22 cellular contexts compared by ENCODE assay signal in genomic region chr9:70902171-70902570, GRCh38.
DNase-seq lines count a peak whose midpoint lies in the region; ATAC-seq, FAIRE-seq and TF ChIP-seq lines count a peak whose summit lies in the region.
"Had no signal": no experiment of that assay in that cellular context is flagged by ENCODE, and none has a peak within 500 bp of the region (broad histone marks: within the 10 kb centered on the region; RNA-seq: fewer than 3 reads in every experiment).

No MANE protein-coding gene starts in this region.

- no peak overlapping the region for H2AK9ac ChIP-seq in IMR-90 (replicated peaks; ENCODE audit: low read depth, low read length, poor library complexity)

- H3K18ac ChIP-seq in IMR-90 (ENCODE audit: low read depth, low read length), result no peak overlapping the region

- DNase-seq in ACHN (peak; percentile 2), IMR-90 (peak; percentile 18), bronchial epithelial cell (ENCODE audit: low read depth) (peak; percentile 90), kidney tubule cell (ENCODE audit: low spot score) (peak; percentile 54), testis (no peak), cortex of kidney (lab: John Stamatoyannopoulos, UW) (no peak)
- DNase-seq: activated CD4-positive, alpha-beta T cell treated with anti-CD3 and anti-CD28 coated beads for 48 hours; activated naive CD8-positive, alpha-beta T cell treated with anti-CD3 and anti-CD28 coated beads, Interleukin-2, amount 50 U/mL, for 24 hours; effector memory CD8-positive, alpha-beta T cell; KG1; kidney; MV-4-11; naive thymus-derived CD4-positive, alpha-beta T cell; NCI-H187 treated with DMSO at 0.1 percent for 48 hours; stimulated activated CD4-positive, alpha-beta T cell treated with anti-CD3 and anti-CD28 coated beads, Interleukin-2, amount 100 ng/mL, for 48 hours; stimulated activated naive CD8-positive, alpha-beta T cell treated with anti-CD3 and anti-CD28 coated beads, Interleukin-15, amount 100 ng/mL, for 72 hours; upper lobe of right lung had no signal

- no peak overlapping the region for H3K4ac ChIP-seq in IMR-90 (ENCODE audit: low read depth, low read length)

- no peak overlapping the region for H3K23ac ChIP-seq in IMR-90 (ENCODE audit: low read depth, low read length)

- H3K9ac ChIP-seq in IMR-90 (ENCODE audit: low read depth, low read length), result no peak overlapping the region

- H3K27me3 ChIP-seq in IMR-90 (ENCODE audit: control insufficient read depth, insufficient read depth, low read length), result peaks cover 21% of the 10 kb centered on the region; the same call in 1 of the 2 replicates
- H3K27me3 ChIP-seq in bronchial epithelial cell (ENCODE audit: control insufficient read depth, insufficient read depth, low read length), result no peaks in the 10 kb centered on the region
- H3K27me3 ChIP-seq in testis, result no peaks in the 10 kb centered on the region
- H3K27me3 ChIP-seq: upper lobe of right lung had no signal

- H4K5ac ChIP-seq in IMR-90 (ENCODE audit: low read depth, low read length), result no peak overlapping the region

- H4K8ac ChIP-seq in IMR-90 (ENCODE audit: low read depth in 2 of 2, low read length in 2 of 2), result no peak overlapping the region

- H2BK20ac ChIP-seq in IMR-90 (ENCODE audit: low read depth, low read length), result no peak overlapping the region

- H2BK5ac ChIP-seq in IMR-90 (ENCODE audit: low read depth, low read length, poor library complexity, severe bottlenecking), result no peak overlapping the region

- H3K9me3 ChIP-seq in IMR-90 (ENCODE audit: control insufficient read depth, insufficient read depth, low read length) (no peaks in the 10 kb centered on the region), testis (no peaks in the 10 kb centered on the region)
- H3K9me3 ChIP-seq: upper lobe of right lung had no signal

- H4K20me1 ChIP-seq in IMR-90 (ENCODE audit: insufficient read depth, low read length), result no peaks in the 10 kb centered on the region

- WGBS in IMR-90 (ENCODE audit: extremely low coverage in 2 of 2, insufficient read length in 1 of 2), 2 experiments, result no CpG with 5 or more reads among the region's 1 CpG
- 39 to 56% methylated on average over 1 of the region's 1 CpG for WGBS in testis, 2 donors

- TF ChIP-seq CTCF in IMR-90 (conservative IDR thresholded peaks at IDR 0.05; ENCODE audit: low read depth, low read length) (no peak), bronchial epithelial cell (IDR thresholded peaks at IDR 0.05; ENCODE audit: insufficient read depth, low read length, severe bottlenecking) (no peak), testis (IDR thresholded peaks at IDR 0.05) (no peak)

- no peak overlapping the region for H2AK5ac ChIP-seq in IMR-90 (ENCODE audit: low read depth, low read length)

- no peak overlapping the region for H3K14ac ChIP-seq in IMR-90 (replicated peaks; ENCODE audit: low read depth, low read length)

- H3K79me1 ChIP-seq in IMR-90 (ENCODE audit: low read depth in 1 of 2, low read length in 2 of 2), result no peaks in the 10 kb centered on the region

- H2AFZ ChIP-seq in IMR-90 (replicated peaks; ENCODE audit: low read length, poor library complexity), result no peak overlapping the region

- CTCF ChIA-PET in IMR-90 (lab: Yijun Ruan, JAX), result no interaction called here

- no peak overlapping the region for H3K56ac ChIP-seq in IMR-90 (ENCODE audit: extremely low read depth, insufficient read depth, low read length)

- no peak overlapping the region for H2BK15ac ChIP-seq in IMR-90 (ENCODE audit: low read depth, low read length)

- in situ Hi-C loops in ACHN (cut with HindIII; ENCODE audit: low pct_ligation_motif_present, low pct_unique_long_range_greater_than_20kb, low sequenced_read_pairs) (no loop called here), IMR-90 (cut with MboI; ENCODE audit: low sequenced_read_pairs) (loop anchor here (25.0 kb wide), 1 partner anchor 110 kb away; no protein-coding TSS in a partner anchor)

- no peak for TF ChIP-seq POLR2A in IMR-90 (IDR thresholded peaks at IDR 0.05; ENCODE audit: low read depth, low read length)
- TF ChIP-seq POLR2A in testis (IDR thresholded peaks at IDR 0.05), result no peak

- intact Hi-C loops in IMR-90 (cut with micrococcal nuclease), result no loop called here
- intact Hi-C loops in testis (cut with DNase I; ENCODE audit: low total_unique reads), result no loop called here

- H2BK120ac ChIP-seq in IMR-90 (ENCODE audit: low read depth, low read length), result no peak overlapping the region

- POLR2A ChIA-PET in IMR-90 (lab: Charles Lee; ENCODE audit: unreplicated experiment), result no interaction called here

- TF ChIP-seq RAD21 in IMR-90 (IDR thresholded peaks at IDR 0.05; ENCODE audit: low read length), result no peak

- no peak for FAIRE-seq in bronchial epithelial cell (lab: Jason Lieb, UNC)
- FAIRE-seq: TTC549 had no signal

- H3K4me2 ChIP-seq in IMR-90 (ENCODE audit: low read depth, low read length), result no peak overlapping the region

- no peaks in the 10 kb centered on the region for H3K36me3 ChIP-seq in IMR-90 (ENCODE audit: control insufficient read depth, insufficient read depth, low read length)
- H3K36me3 ChIP-seq in bronchial epithelial cell (ENCODE audit: control insufficient read depth, insufficient read depth, low read length), result no peaks in the 10 kb centered on the region
- H3K36me3 ChIP-seq in testis (ENCODE audit: low read depth, missing control alignments), result no peaks in the 10 kb centered on the region
- H3K36me3 ChIP-seq: upper lobe of right lung had no signal

- no peak overlapping the region for H3K27ac ChIP-seq in IMR-90 (ENCODE audit: insufficient read depth, low read length)
- no peak overlapping the region for H3K27ac ChIP-seq in testis
- H3K27ac ChIP-seq: C4-2B, RWPE1, upper lobe of right lung had no signal

- no peak overlapping the region for H3K4me3 ChIP-seq in IMR-90 (ENCODE audit: insufficient read depth, low read depth, low read length)
- H3K4me3 ChIP-seq in bronchial epithelial cell (ENCODE audit: low read depth, low read length), result no peak overlapping the region
- no peak overlapping the region for H3K4me3 ChIP-seq in testis
- H3K4me3 ChIP-seq: upper lobe of right lung had no signal

- ATAC-seq in IMR-90 (ENCODE audit: low read depth) (no peak), GM18873 (IDR thresholded peaks at IDR 0.05; ENCODE audit: low FRiP score, unreplicated experiment) (no peak), HG03196 (IDR thresholded peaks at IDR 0.05; ENCODE audit: unreplicated experiment) (no peak)
- ATAC-seq: activated naive CD8-positive, alpha-beta T cell treated with anti-CD3 and anti-CD28 coated beads, Interleukin-2, amount 50 U/mL, for 24 hours; effector memory CD8-positive, alpha-beta T cell; naive thymus-derived CD4-positive, alpha-beta T cell; stimulated activated naive CD8-positive, alpha-beta T cell treated with anti-CD3 and anti-CD28 coated beads, Interleukin-15, amount 100 ng/mL, for 72 hours; upper lobe of right lung had no signal

- H4K91ac ChIP-seq in IMR-90 (ENCODE audit: insufficient read depth, low read depth, low read length), result no peak overlapping the region

- dilution Hi-C loops in IMR-90 (cut with HindIII; ENCODE audit: low sequenced_read_pairs, unreplicated experiment), result no loop called here

- H3K9me1 ChIP-seq in IMR-90 (ENCODE audit: insufficient read depth, low read length), result no peaks in the 10 kb centered on the region

- no peaks in the 10 kb centered on the region for H3K4me1 ChIP-seq in IMR-90 (ENCODE audit: control insufficient read depth, insufficient read depth, low read length)
- no peaks in the 10 kb centered on the region for H3K4me1 ChIP-seq in testis
- H3K4me1 ChIP-seq: upper lobe of right lung had no signal

- BruUV-seq in IMR-90 (replicated peaks; lab: Mats Ljungman, UMichigan), result no TSS peak

TF ChIP-seq in IMR-90, 13 proteins besides CTCF, POLR2A, EP300 and RAD21:
- no peak for TF ChIP-seq CEBPB (IDR thresholded peaks at IDR 0.05; ENCODE audit: low read depth, low read length)
- TF ChIP-seq MXI1 (IDR thresholded peaks at IDR 0.05; ENCODE audit: borderline replicate concordance, low read depth, low read length), result no peak
- no peak for TF ChIP-seq BHLHE40 (IDR thresholded peaks at IDR 0.05; ENCODE audit: low read depth, low read length)
- TF ChIP-seq RFX5 (IDR thresholded peaks at IDR 0.05; ENCODE audit: low read depth, low read length), result no peak
- no peak for TF ChIP-seq CHD1 (IDR thresholded peaks at IDR 0.05; ENCODE audit: low read depth, low read length)
- TF ChIP-seq ELK1 (IDR thresholded peaks at IDR 0.05; ENCODE audit: borderline replicate concordance, low read depth, low read length), result no peak
- no peak for TF ChIP-seq FOS (IDR thresholded peaks at IDR 0.05; ENCODE audit: low read depth, low read length)
- TF ChIP-seq NFE2L2 (IDR thresholded peaks at IDR 0.05; ENCODE audit: low read depth, low read length), result no peak
- no peak for TF ChIP-seq USF2 (IDR thresholded peaks at IDR 0.05; ENCODE audit: low read depth, low read length)
- no peak for TF ChIP-seq MAFK (IDR thresholded peaks at IDR 0.05; ENCODE audit: low read depth, low read length)
- no peak for TF ChIP-seq SMC3 (IDR thresholded peaks at IDR 0.05; ENCODE audit: low read depth, low read length)
- TF ChIP-seq MAZ (IDR thresholded peaks at IDR 0.05; ENCODE audit: borderline replicate concordance, low read depth, low read length), result no peak
- TF ChIP-seq RCOR1 (IDR thresholded peaks at IDR 0.05; ENCODE audit: insufficient replicate concordance, low read length), result no peak

Comparison
In these comparisons a context has a peak if more than half of its experiments do, and no peak if none do; other contexts are left out.
1. DNase-seq: peak in ACHN (single experiment), IMR-90 (single experiment), bronchial epithelial cell (single experiment) and kidney tubule cell (single experiment); none in testis (single experiment) and cortex of kidney (single experiment).